In genomic region chr10:51156913-51157312, GRCh38 we compare ENCODE assay signal across 18 cellular contexts.
DNase-seq lines count a peak whose midpoint lies in the region; ATAC-seq and TF ChIP-seq lines count a peak whose summit lies in the region.
"Had no signal": no experiment of that assay in that cellular context is flagged by ENCODE, and none has a peak within 500 bp of the region (broad histone marks: within the 10 kb centered on the region; RNA-seq: fewer than 3 reads in every experiment).

No MANE protein-coding gene starts in this region.

- H3K4me3 ChIP-seq in breast epithelium, result no peak overlapping the region
- H3K4me3 ChIP-seq in lower leg skin (ENCODE audit: low read depth, poor library complexity, severe bottlenecking), result no peak overlapping the region
- H3K4me3 ChIP-seq: right lobe of liver, upper lobe of left lung had no signal

- intact Hi-C loops in MCF 10A (cut with micrococcal nuclease) (no loop called here), breast epithelium (cut with DNase I; ENCODE audit: low total_unique reads) (no loop called here), lower leg skin (cut with DNase I; ENCODE audit: low total_unique reads) (no loop called here)

- H3K4me3 Mint-ChIP-seq in MCF 10A (ENCODE audit: unreplicated experiment), result no peak overlapping the region
- H3K4me3 Mint-ChIP-seq: activated naive CD8-positive, alpha-beta T cell treated with anti-CD3 and anti-CD28 coated beads, Interleukin-2, amount 50 U/mL, for 24 hours; activated T-helper 1 cell treated with anti-CD3 and anti-CD28 coated beads, Interleukin-12 subunit alpha, Interleukin-12 subunit beta, Interleukin-2, Interleukin-4 antibody, amounts not matched to agents 30 ng/mL and 10 ng/mL and 1 ng/mL, durations not matched to agents 14 hours and 24 hours and 36 hours; stimulated activated naive CD8-positive, alpha-beta T cell treated with anti-CD3 and anti-CD28 coated beads, Interleukin-15, amount 100 ng/mL, for 72 hours had no signal

- POLR2A ChIA-PET in MCF 10A (lab: Yijun Ruan, JAX), result no interaction called here

- H3K9me3 Mint-ChIP-seq in MCF 10A (ENCODE audit: unreplicated experiment), result no peaks in the 10 kb centered on the region
- H3K9me3 Mint-ChIP-seq: activated naive CD8-positive, alpha-beta T cell treated with anti-CD3 and anti-CD28 coated beads, Interleukin-2, amount 50 U/mL, for 24 hours; activated T-helper 1 cell treated with anti-CD3 and anti-CD28 coated beads, Interleukin-12 subunit alpha, Interleukin-12 subunit beta, Interleukin-2, Interleukin-4 antibody, amounts not matched to agents 30 ng/mL and 10 ng/mL and 1 ng/mL, durations not matched to agents 14 hours and 24 hours and 36 hours; stimulated activated naive CD8-positive, alpha-beta T cell treated with anti-CD3 and anti-CD28 coated beads, Interleukin-15, amount 100 ng/mL, for 72 hours had no signal

- no peaks in the 10 kb centered on the region for H3K27me3 ChIP-seq in breast epithelium
- H3K27me3 ChIP-seq: right lobe of liver, upper lobe of left lung had no signal

- H3K27ac Mint-ChIP-seq in MCF 10A (ENCODE audit: low read depth, unreplicated experiment), result no peak overlapping the region
- H3K27ac Mint-ChIP-seq: activated naive CD8-positive, alpha-beta T cell treated with anti-CD3 and anti-CD28 coated beads, Interleukin-2, amount 50 U/mL, for 24 hours; activated T-helper 1 cell treated with anti-CD3 and anti-CD28 coated beads, Interleukin-12 subunit alpha, Interleukin-12 subunit beta, Interleukin-2, Interleukin-4 antibody, amounts not matched to agents 30 ng/mL and 10 ng/mL and 1 ng/mL, durations not matched to agents 14 hours and 24 hours and 36 hours; stimulated activated naive CD8-positive, alpha-beta T cell treated with anti-CD3 and anti-CD28 coated beads, Interleukin-15, amount 100 ng/mL, for 72 hours had no signal

- H3K9me3 ChIP-seq in breast epithelium, result no peaks in the 10 kb centered on the region
- H3K9me3 ChIP-seq: right lobe of liver, upper lobe of left lung had no signal

- CTCF ChIA-PET in MCF 10A (lab: Yijun Ruan, JAX), result no interaction called here

- H3K4me1 ChIP-seq in breast epithelium, result no peaks in the 10 kb centered on the region
- H3K4me1 ChIP-seq: right lobe of liver, upper lobe of left lung had no signal

- WGBS in lower leg skin, 2 donors, result 65 to 72% methylated on average over 4 of the region's 4 CpGs

- H3K36me3 Mint-ChIP-seq in MCF 10A (ENCODE audit: insufficient read depth, unreplicated experiment), result no peaks in the 10 kb centered on the region

- H3K27me3 Mint-ChIP-seq in MCF 10A (ENCODE audit: insufficient read depth, unreplicated experiment), result peaks cover 11% of the 10 kb centered on the region
- H3K27me3 Mint-ChIP-seq: activated naive CD8-positive, alpha-beta T cell treated with anti-CD3 and anti-CD28 coated beads, Interleukin-2, amount 50 U/mL, for 24 hours; stimulated activated naive CD8-positive, alpha-beta T cell treated with anti-CD3 and anti-CD28 coated beads, Interleukin-15, amount 100 ng/mL, for 72 hours had no signal

- H3K36me3 ChIP-seq in breast epithelium, result no peaks in the 10 kb centered on the region
- H3K36me3 ChIP-seq: right lobe of liver, upper lobe of left lung had no signal

- H3K27ac ChIP-seq in breast epithelium, result no peak overlapping the region
- H3K27ac ChIP-seq: right lobe of liver, upper lobe of left lung had no signal

- TF ChIP-seq CTCF in MCF 10A (IDR thresholded peaks at IDR 0.05; ENCODE audit: unreplicated experiment) (no peak), breast epithelium (IDR thresholded peaks at IDR 0.05) (no peak), lower leg skin (IDR thresholded peaks at IDR 0.05) (no peak)

- TF ChIP-seq POLR2A in breast epithelium (IDR thresholded peaks at IDR 0.05) (no peak), lower leg skin (IDR thresholded peaks at IDR 0.05) (no peak)

- ATAC-seq in GM18867 (IDR thresholded peaks at IDR 0.05; ENCODE audit: unreplicated experiment), result no peak
- ATAC-seq: activated naive CD8-positive, alpha-beta T cell treated with anti-CD3 and anti-CD28 coated beads, Interleukin-2, amount 50 U/mL, for 24 hours; right lobe of liver; stimulated activated naive CD8-positive, alpha-beta T cell treated with anti-CD3 and anti-CD28 coated beads, Interleukin-15, amount 100 ng/mL, for 72 hours had no signal

- DNase-seq in MCF 10A (ENCODE audit: unreplicated experiment) (peak; percentile 3), breast epithelium (ENCODE audit: low spot score in 2 of 2) (no peak), RPMI7951 (ENCODE audit: low read depth) (peak; percentile 1), dedifferentiated amniotic fluid mesenchymal stem cell (ENCODE audit: extremely low spot score) (peak; percentile 66), UCSD-AML1 (lab: John Stamatoyannopoulos, UW; ENCODE audit: unreplicated experiment) (no peak), lower leg skin (ENCODE audit: low spot score in 2 of 2) (no peak), G401 (ENCODE audit: low spot score) (no peak)
- DNase-seq: activated CD8-positive, alpha-beta memory T cell treated with anti-CD3 and anti-CD28 coated beads for 24 hours; activated naive CD8-positive, alpha-beta T cell treated with anti-CD3 and anti-CD28 coated beads, Interleukin-2, amount 50 U/mL, for 24 hours; DMS79 treated with DMSO at 0.1 percent for 48 hours; MM.1S; NCI-H187 treated with DMSO at 0.1 percent for 48 hours; right lobe of liver; stimulated activated naive CD8-positive, alpha-beta T cell treated with anti-CD3 and anti-CD28 coated beads, Interleukin-15, amount 100 ng/mL, for 72 hours; T-helper 2 cell; upper lobe of left lung had no signal

- in situ Hi-C loops in G401 (cut with HindIII; ENCODE audit: low sequenced_read_pairs), result no loop called here

- no peaks in the 10 kb centered on the region for H3K4me1 Mint-ChIP-seq in MCF 10A (ENCODE audit: insufficient read depth, unreplicated experiment)
- H3K4me1 Mint-ChIP-seq: activated naive CD8-positive, alpha-beta T cell treated with anti-CD3 and anti-CD28 coated beads, Interleukin-2, amount 50 U/mL, for 24 hours; stimulated activated naive CD8-positive, alpha-beta T cell treated with anti-CD3 and anti-CD28 coated beads, Interleukin-15, amount 100 ng/mL, for 72 hours had no signal

- no TSS peak for BruUV-seq in MCF 10A (replicated peaks; lab: Mats Ljungman, UMichigan)

Comparison
In these comparisons a context has a peak if more than half of its experiments do, and no peak if none do; other contexts are left out.
1. DNase-seq: peak in MCF 10A (single experiment), RPMI7951 (single experiment) and dedifferentiated amniotic fluid mesenchymal stem cell (single experiment); none in breast epithelium (0 of 2), UCSD-AML1 (single experiment), lower leg skin (0 of 2) and G401 (single experiment).